1 cellular context compared by ENCODE assay signal in the genomic region with DNA sequence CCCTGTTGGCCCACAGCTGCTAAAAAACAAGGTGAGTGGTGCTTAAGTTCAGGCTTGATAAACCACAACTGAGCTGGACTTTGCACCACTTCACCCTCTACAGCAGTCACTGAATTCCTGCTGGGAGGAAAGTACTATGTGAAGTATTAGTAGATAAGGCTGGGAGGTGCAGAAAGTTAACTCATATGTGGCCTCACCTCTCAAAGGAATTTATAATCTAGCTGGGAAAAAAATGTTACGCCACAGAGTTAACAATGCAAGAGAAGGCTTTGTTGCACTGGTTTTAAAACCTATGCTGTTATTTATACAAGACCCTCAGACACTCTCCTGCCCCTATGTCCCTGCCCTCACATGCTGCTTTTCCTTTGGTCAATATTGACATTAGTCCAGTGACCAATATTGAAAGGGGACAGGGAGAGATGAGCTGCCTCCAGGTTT.
A peak's percentile ranks its signal among the peaks of the same experiment; 100 is the strongest.
TF ChIP-seq lines count a peak whose summit lies in the region.

No MANE protein-coding gene starts in this region.

TF ChIP-seq in HepG2, 621 proteins besides CTCF, POLR2A, EP300 and RAD21 (continued from another document):
- TF ChIP-seq MLX (CRISPR knock-in tag; IDR thresholded peaks at IDR 0.05): no peak
- TF ChIP-seq HNF4A (CRISPR knock-in tag; IDR thresholded peaks at IDR 0.05): peak; percentile 97
- peak; percentile 46; the same call in 1 of the 2 replicates for TF ChIP-seq TCF7 (IDR thresholded peaks at IDR 0.05; ENCODE audit: low read depth)
- TF ChIP-seq ARNTL (CRISPR knock-in tag; IDR thresholded peaks at IDR 0.05): 0 out of 2 replicates have a peak, but pooled peaks have one; percentile 36
- TF ChIP-seq ZNF766 (CRISPR knock-in tag; IDR thresholded peaks at IDR 0.05; ENCODE audit: borderline replicate concordance): peak; percentile 84; the same call in 1 of the 2 replicates
- TF ChIP-seq TAF15 (IDR thresholded peaks at IDR 0.05; ENCODE audit: low read depth, low read length, poor library complexity, severe bottlenecking): no peak
- TF ChIP-seq FOXP1 (IDR thresholded peaks at IDR 0.05): no peak
- peak; percentile 77 for TF ChIP-seq FOXP1 (CRISPR knock-in tag; IDR thresholded peaks at IDR 0.05)
